In genomic region chr3:186097663-186098451, GRCh38 we compare ENCODE assay signal across 8 cellular contexts. TPM values are rescaled to one million over a fixed set of nuclear protein-coding genes. Genes with fewer than 3 reads are reported as not detected.
DNase-seq lines count a peak whose midpoint lies in the region; ATAC-seq lines count a peak whose summit lies in the region.

No MANE protein-coding gene starts in this region.

- H3K4me3 ChIP-seq in skeletal muscle cell (ENCODE audit: low read depth, low read length) = peak overlapping the region; percentile 41

- ATAC-seq in HG02678 (IDR thresholded peaks at IDR 0.05; ENCODE audit: unreplicated experiment) (peak; percentile 71), HG03175 (IDR thresholded peaks at IDR 0.05; ENCODE audit: unreplicated experiment) (no peak), HG03520 (IDR thresholded peaks at IDR 0.05; ENCODE audit: unreplicated experiment) (no peak)

- peak; percentile 26 for DNase-seq in NCI-H460 (ENCODE audit: extremely low read depth, low read depth)
- peak; percentile 87 for DNase-seq in cerebellar cortex (ENCODE audit: low spot score)
- peak; percentile 79 for DNase-seq in iPS-NIHi7 (ENCODE audit: extremely low spot score)
- peak; percentile 63 for DNase-seq in skeletal muscle cell (ENCODE audit: low read depth)
- no peak for DNase-seq in stimulated activated CD4-positive, alpha-beta T cell treated with anti-CD3 and anti-CD28 coated beads, Interleukin-2, amount 100 ng/mL, for 24 hours

RNA-seq across cellular contexts. Expression of gene ETV5, which starts 11.0 kb away (rescaled TPM):
- total RNA-seq in NCI-H460 (2014; rRNA removed; shearing (Covaris generic)) = 51.4 and 52.3 TPM in 2 replicates
- 17.5 and 21.9 TPM in 2 replicates for polyA plus RNA-seq in NCI-H460 (2014; cell fraction: nucleus; rRNA removed)

Comparison
In these comparisons a context has a peak if more than half of its experiments do, and no peak if none do; other contexts are left out.
1. DNase-seq: peak in NCI-H460 (single experiment), cerebellar cortex (single experiment), iPS-NIHi7 (single experiment) and skeletal muscle cell (single experiment); none in stimulated activated CD4-positive, alpha-beta T cell treated with anti-CD3 and anti-CD28 coated beads, Interleukin-2, amount 100 ng/mL, for 24 hours (0 of 2).